8 cellular contexts compared by ENCODE assay signal in the genomic region with DNA sequence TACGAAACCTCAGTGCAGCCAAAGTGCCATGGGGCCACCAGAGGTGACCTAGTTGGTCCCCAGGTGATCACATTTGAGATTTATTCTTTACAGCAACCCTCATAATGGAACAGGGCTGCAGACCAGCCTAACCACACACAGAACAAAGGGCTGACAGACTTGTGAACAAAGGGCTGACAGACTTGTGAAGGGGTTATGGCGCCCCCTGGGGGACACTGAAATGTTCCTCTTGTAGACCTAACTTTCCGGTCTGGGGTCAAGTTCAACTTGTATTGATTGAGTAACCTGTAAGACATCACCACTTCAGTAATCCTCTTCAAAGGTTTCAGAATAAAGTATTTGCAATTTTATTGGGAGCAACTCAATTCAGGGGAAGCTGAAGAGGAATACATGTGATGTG.
DNase-seq lines count a peak whose midpoint lies in the region; ATAC-seq and TF ChIP-seq lines count a peak whose summit lies in the region.

No MANE protein-coding gene starts in this region.

- POLR2A ChIA-PET in OCI-LY7 (lab: Charles Lee) = no interaction called here

- H3K4me2 ChIP-seq in KMS-11 (no peak overlapping the region), OCI-LY7 (ENCODE audit: low read length) (no peak overlapping the region)

- no peak for TF ChIP-seq POLR2A in esophagus squamous epithelium (IDR thresholded peaks at IDR 0.05)

- TF ChIP-seq CTCF in AG10803 (conservative IDR thresholded peaks at IDR 0.05; ENCODE audit: low read length) (peak; percentile 70), KMS-11 (conservative IDR thresholded peaks at IDR 0.05; ENCODE audit: low read depth, low read length) (peak; percentile 81), OCI-LY7 (conservative IDR thresholded peaks at IDR 0.05; ENCODE audit: low read length) (peak; percentile 82), esophagus squamous epithelium (IDR thresholded peaks at IDR 0.05) (peak; percentile 46 to 69 (median 60)), nephron (IDR thresholded peaks at IDR 0.05; ENCODE audit: unreplicated experiment in 3 of 3) (peak; percentile 35 to 49 (median 43))

- H3K9me2 ChIP-seq in OCI-LY7 (ENCODE audit: insufficient read depth, low read length) = no peaks in the 10 kb centered on the region

- no peaks in the 10 kb centered on the region for H4K20me1 ChIP-seq in KMS-11 (ENCODE audit: insufficient read depth)
- H4K20me1 ChIP-seq in OCI-LY7 (ENCODE audit: insufficient read depth, low read length) = no peaks in the 10 kb centered on the region

- H3K27me3 Mint-ChIP-seq in nephron (ENCODE audit: low read depth) = peaks cover 3% of the 10 kb centered on the region

- H3K9me3 Mint-ChIP-seq in nephron = peaks cover 3% of the 10 kb centered on the region

- DNase-seq in AG10803 (ENCODE audit: low read depth) (peak; percentile 82), OCI-LY7 (ENCODE audit: low spot score) (peak; percentile 76), activated T-cell treated with anti-CD3 and anti-CD28 coated beads for 24 hours (ENCODE audit: low read depth) (peak; percentile 68), esophagus squamous epithelium (lab: John Stamatoyannopoulos, UW) (peak; percentile 22)
- DNase-seq in stimulated activated naive CD4-positive, alpha-beta T cell (lab: John Stamatoyannopoulos, UW) = peak; percentile 62 to 79 (median 73)

- no peaks in the 10 kb centered on the region for H3K79me2 ChIP-seq in KMS-11 (ENCODE audit: insufficient read depth, low read depth)
- H3K79me2 ChIP-seq in OCI-LY7 (ENCODE audit: insufficient read depth, low read depth, low read length) = no peaks in the 10 kb centered on the region

- BruUV-seq in OCI-LY7 (replicated peaks; lab: Mats Ljungman, UMichigan) = no TSS peak

- no peak overlapping the region for H3K4me3 ChIP-seq in AG10803 (ENCODE audit: low read length)
- no peak overlapping the region for H3K4me3 ChIP-seq in KMS-11 (IDR thresholded peaks at IDR 0.05; ENCODE audit: insufficient read depth, low read depth, low read length)
- H3K4me3 ChIP-seq in OCI-LY7 (ENCODE audit: low read depth, low read length, poor library complexity, severe bottlenecking) = no peak overlapping the region
- no peak overlapping the region for H3K4me3 ChIP-seq in esophagus squamous epithelium

- H3K9ac ChIP-seq in KMS-11 = no peak overlapping the region

- intact Hi-C loops in OCI-LY7 (cut with micrococcal nuclease; ENCODE audit: unreplicated experiment) (loop anchor here (1.0 kb wide), 1 partner anchor 189 kb away; no protein-coding TSS in a partner anchor), esophagus squamous epithelium (cut with DNase I) (loop anchor here (5.0 kb wide), 1 partner anchor 190 kb away; no protein-coding TSS in a partner anchor)

- no peak overlapping the region for H2AFZ ChIP-seq in KMS-11 (ENCODE audit: low read depth)
- H2AFZ ChIP-seq in OCI-LY7 (ENCODE audit: low read length) = no peak overlapping the region

- WGBS in esophagus squamous epithelium, 2 donors = 0 to 31% methylated on average over 1 to 3 of the region's 3 CpGs

- H3K4me1 ChIP-seq in KMS-11 (ENCODE audit: low read depth, poor library complexity, severe bottlenecking) (no peaks in the 10 kb centered on the region), OCI-LY7 (ENCODE audit: insufficient read depth, low read length, poor library complexity, severe bottlenecking) (no peaks in the 10 kb centered on the region), esophagus squamous epithelium (no peaks in the 10 kb centered on the region)

- H3K36me3 ChIP-seq in KMS-11 (ENCODE audit: insufficient read depth) (no peaks in the 10 kb centered on the region), OCI-LY7 (ENCODE audit: insufficient read depth, low read length) (no peaks in the 10 kb centered on the region), esophagus squamous epithelium (no peaks in the 10 kb centered on the region)

- no peak overlapping the region for H3K4me3 Mint-ChIP-seq in nephron

- H3K27ac ChIP-seq in KMS-11 (no peak overlapping the region), OCI-LY7 (ENCODE audit: low read depth, low read length, poor library complexity, severe bottlenecking) (no peak overlapping the region), esophagus squamous epithelium (no peak overlapping the region)

- H3K27ac Mint-ChIP-seq in nephron = no peak overlapping the region

- CTCF ChIA-PET in OCI-LY7 (lab: Charles Lee; ENCODE audit: unreplicated experiment) = no interaction called here

- H3K9me3 ChIP-seq in OCI-LY7 (ENCODE audit: low read length) (no peaks in the 10 kb centered on the region), esophagus squamous epithelium (no peaks in the 10 kb centered on the region)

- no peaks in the 10 kb centered on the region for H3K36me3 Mint-ChIP-seq in nephron (ENCODE audit: low read depth)

- no peaks in the 10 kb centered on the region for H3K4me1 Mint-ChIP-seq in nephron

- H3K27me3 ChIP-seq in KMS-11 (ENCODE audit: insufficient read depth, low read depth) (no peaks in the 10 kb centered on the region), esophagus squamous epithelium (no peaks in the 10 kb centered on the region)

- ATAC-seq in GM19351 (IDR thresholded peaks at IDR 0.05; ENCODE audit: unreplicated experiment) = peak; percentile 82

Comparison
In these comparisons a context has a peak if more than half of its experiments do, and no peak if none do; other contexts are left out.
1. DNase-seq: peak in every context shown above with its lines; median percentile 82 in AG10803; 76 in OCI-LY7; 73 in stimulated activated naive CD4-positive, alpha-beta T cell; 68 in activated T-cell treated with anti-CD3 and anti-CD28 coated beads for 24 hours; 22 in esophagus squamous epithelium.